1 cellular context compared by ENCODE assay signal in the genomic region with DNA sequence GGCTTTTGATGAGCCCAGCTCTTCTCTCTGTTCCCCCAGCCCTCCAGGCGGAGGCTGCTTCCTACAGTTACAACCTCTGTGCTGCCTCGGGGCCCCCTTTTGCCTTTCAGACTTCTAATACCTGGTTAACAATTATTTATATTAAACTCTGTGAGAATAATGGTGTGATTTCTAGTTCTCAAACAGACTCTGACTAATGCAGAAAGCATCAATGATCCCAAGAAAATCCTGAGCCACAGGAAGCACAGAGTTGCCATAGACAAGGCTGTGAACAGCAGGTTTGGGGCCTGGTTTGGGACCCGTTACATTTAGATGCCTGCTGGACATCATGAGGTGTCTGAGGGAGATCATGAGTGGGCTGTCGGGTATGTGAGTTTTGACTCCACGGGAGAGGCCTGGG.
TF ChIP-seq lines count a peak whose summit lies in the region.

No MANE protein-coding gene starts in this region.

TF ChIP-seq in K562, 482 proteins besides CTCF, POLR2A, EP300 and RAD21:
- no peak for TF ChIP-seq POLR3A (IDR thresholded peaks at IDR 0.05; ENCODE audit: borderline replicate concordance, extremely low read depth, insufficient read depth, insufficient read length)
- no peak for TF ChIP-seq TOE1 (IDR thresholded peaks at IDR 0.05; ENCODE audit: borderline replicate concordance)
- TF ChIP-seq TOE1 (CRISPR knock-in tag; IDR thresholded peaks at IDR 0.05; ENCODE audit: borderline replicate concordance, low read depth) = no peak
- no peak for TF ChIP-seq PHTF2 (CRISPR knock-in tag; IDR thresholded peaks at IDR 0.05)
- TF ChIP-seq CAMTA2 (CRISPR knock-in tag; conservative IDR thresholded peaks at IDR 0.05) = no peak
- no peak for TF ChIP-seq TAF15 (IDR thresholded peaks at IDR 0.05; ENCODE audit: low read depth, low read length)
- no peak for TF ChIP-seq MCM7 (IDR thresholded peaks at IDR 0.05)
- no peak for TF ChIP-seq RBBP5 (IDR thresholded peaks at IDR 0.05; ENCODE audit: borderline replicate concordance, insufficient read depth, low read length, poor library complexity, severe bottlenecking)
- TF ChIP-seq MXI1 (IDR thresholded peaks at IDR 0.05; ENCODE audit: low read depth, low read length) = no peak
- no peak for TF ChIP-seq ZNF609 (CRISPR knock-in tag; IDR thresholded peaks at IDR 0.05; ENCODE audit: borderline replicate concordance)
- TF ChIP-seq DDX20 (tag; IDR thresholded peaks at IDR 0.05; ENCODE audit: low read depth) = no peak
- TF ChIP-seq, protein P1, sequence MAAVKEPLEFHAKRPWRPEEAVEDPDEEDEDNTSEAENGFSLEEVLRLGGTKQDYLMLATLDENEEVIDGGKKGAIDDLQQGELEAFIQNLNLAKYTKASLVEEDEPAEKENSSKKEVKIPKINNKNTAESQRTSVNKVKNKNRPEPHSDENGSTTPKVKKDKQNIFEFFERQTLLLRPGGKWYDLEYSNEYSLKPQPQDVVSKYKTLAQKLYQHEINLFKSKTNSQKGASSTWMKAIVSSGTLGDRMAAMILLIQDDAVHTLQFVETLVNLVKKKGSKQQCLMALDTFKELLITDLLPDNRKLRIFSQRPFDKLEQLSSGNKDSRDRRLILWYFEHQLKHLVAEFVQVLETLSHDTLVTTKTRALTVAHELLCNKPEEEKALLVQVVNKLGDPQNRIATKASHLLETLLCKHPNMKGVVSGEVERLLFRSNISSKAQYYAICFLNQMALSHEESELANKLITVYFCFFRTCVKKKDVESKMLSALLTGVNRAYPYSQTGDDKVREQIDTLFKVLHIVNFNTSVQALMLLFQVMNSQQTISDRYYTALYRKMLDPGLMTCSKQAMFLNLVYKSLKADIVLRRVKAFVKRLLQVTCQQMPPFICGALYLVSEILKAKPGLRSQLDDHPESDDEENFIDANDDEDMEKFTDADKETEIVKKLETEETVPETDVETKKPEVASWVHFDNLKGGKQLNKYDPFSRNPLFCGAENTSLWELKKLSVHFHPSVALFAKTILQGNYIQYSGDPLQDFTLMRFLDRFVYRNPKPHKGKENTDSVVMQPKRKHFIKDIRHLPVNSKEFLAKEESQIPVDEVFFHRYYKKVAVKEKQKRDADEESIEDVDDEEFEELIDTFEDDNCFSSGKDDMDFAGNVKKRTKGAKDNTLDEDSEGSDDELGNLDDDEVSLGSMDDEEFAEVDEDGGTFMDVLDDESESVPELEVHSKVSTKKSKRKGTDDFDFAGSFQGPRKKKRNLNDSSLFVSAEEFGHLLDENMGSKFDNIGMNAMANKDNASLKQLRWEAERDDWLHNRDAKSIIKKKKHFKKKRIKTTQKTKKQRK (IDR thresholded peaks at IDR 0.05; ENCODE audit: borderline replicate concordance, low read depth, low read length) = no peak
- TF ChIP-seq TBL1XR1 (IDR thresholded peaks at IDR 0.05; ENCODE audit: low read length in 2 of 2) = no peak
- no peak for TF ChIP-seq BCOR (IDR thresholded peaks at IDR 0.05)
- no peak for TF ChIP-seq EGR1 (conservative IDR thresholded peaks at IDR 0.05)
- no peak for TF ChIP-seq POLR2AphosphoS2 (IDR thresholded peaks at IDR 0.05; ENCODE audit: low read length)
- TF ChIP-seq, protein P2, sequence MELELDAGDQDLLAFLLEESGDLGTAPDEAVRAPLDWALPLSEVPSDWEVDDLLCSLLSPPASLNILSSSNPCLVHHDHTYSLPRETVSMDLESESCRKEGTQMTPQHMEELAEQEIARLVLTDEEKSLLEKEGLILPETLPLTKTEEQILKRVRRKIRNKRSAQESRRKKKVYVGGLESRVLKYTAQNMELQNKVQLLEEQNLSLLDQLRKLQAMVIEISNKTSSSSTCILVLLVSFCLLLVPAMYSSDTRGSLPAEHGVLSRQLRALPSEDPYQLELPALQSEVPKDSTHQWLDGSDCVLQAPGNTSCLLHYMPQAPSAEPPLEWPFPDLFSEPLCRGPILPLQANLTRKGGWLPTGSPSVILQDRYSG (tag; conservative IDR thresholded peaks at IDR 0.05; ENCODE audit: low read depth) = no peak
- no peak for TF ChIP-seq PHB2 (IDR thresholded peaks at IDR 0.05; ENCODE audit: low read depth)
